ENCODE assay signal across 28 cellular contexts in the genomic region with DNA sequence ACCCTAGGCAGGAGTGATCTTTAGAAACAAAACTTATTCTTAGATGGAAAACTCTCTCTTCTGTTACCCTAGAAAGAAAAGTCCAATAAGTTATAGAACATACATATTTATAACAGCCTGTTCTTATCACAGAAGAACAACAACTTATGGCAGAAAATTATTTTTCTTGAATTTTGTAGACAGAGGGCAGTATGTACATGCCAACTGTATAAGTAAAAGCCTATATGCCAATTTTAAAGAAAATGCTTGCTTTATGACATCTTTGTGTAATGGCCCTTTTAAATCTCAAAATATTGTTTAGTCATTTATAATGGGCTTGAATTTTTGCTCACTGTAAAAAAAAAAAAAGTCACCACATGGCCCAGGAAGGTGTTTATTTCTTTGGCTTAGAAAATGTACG. TPM values are rescaled to one million over a fixed set of nuclear protein-coding genes. Genes with fewer than 3 reads are reported as not detected.
DNase-seq lines count a peak whose midpoint lies in the region; ATAC-seq and TF ChIP-seq lines count a peak whose summit lies in the region.
"Had no signal": no experiment of that assay in that cellular context is flagged by ENCODE, and none has a peak within 500 bp of the region (broad histone marks: within the 10 kb centered on the region; RNA-seq: fewer than 3 reads in every experiment).

No MANE protein-coding gene starts in this region.

- H2AFZ ChIP-seq in Loucy (ENCODE audit: low read length): no peak overlapping the region
- no peak overlapping the region for H2AFZ ChIP-seq in PC-9

- POLR2A ChIA-PET in PC-9 (lab: Charles Lee; ENCODE audit: unreplicated experiment): no interaction called here
- POLR2A ChIA-PET in naive thymus-derived CD8-positive, alpha-beta T cell (lab: Charles Lee): no interaction called here

- intact Hi-C loops in PC-9 (cut with micrococcal nuclease; ENCODE audit: unreplicated experiment) (no loop called here), left lung (cut with DNase I) (no loop called here)

- H3K79me2 ChIP-seq in Loucy (ENCODE audit: insufficient read depth, low read length) (no peaks in the 10 kb centered on the region), PC-9 (ENCODE audit: low read depth) (no peaks in the 10 kb centered on the region)

- no peaks in the 10 kb centered on the region for H3K36me3 Mint-ChIP-seq in naive thymus-derived CD8-positive, alpha-beta T cell

- H4K20me1 ChIP-seq in Loucy (ENCODE audit: insufficient read depth, low read length, poor library complexity, severe bottlenecking) (no peaks in the 10 kb centered on the region), PC-9 (ENCODE audit: insufficient read depth) (no peaks in the 10 kb centered on the region)

- H3K27ac ChIP-seq in PC-9 (no peak overlapping the region), left lung (no peak overlapping the region)
- H3K27ac ChIP-seq: breast epithelium, colonic mucosa, lower lobe of right lung, pancreas, uterus, WERI-Rb-1 had no signal

- CTCF ChIA-PET in PC-9 (lab: Charles Lee): interaction anchor here (0.6 kb wide), 1 partner anchor 728 kb away, joined by 3 read pairs; no protein-coding TSS in a partner anchor

- H3K36me3 ChIP-seq in Loucy (ENCODE audit: insufficient read depth, low read length): no peaks in the 10 kb centered on the region
- no peaks in the 10 kb centered on the region for H3K36me3 ChIP-seq in PC-9 (ENCODE audit: low read depth)
- H3K36me3 ChIP-seq in left lung: no peaks in the 10 kb centered on the region
- H3K36me3 ChIP-seq: BE2C, breast epithelium, colonic mucosa, lower lobe of right lung, pancreas, uterus, WERI-Rb-1 had no signal

- H3K9me3 Mint-ChIP-seq in naive thymus-derived CD8-positive, alpha-beta T cell: peaks cover 0 to 10% (median 0%) of the 10 kb centered on the region in 9 donors
- H3K9me3 Mint-ChIP-seq: nephron progenitor cell; T-helper 2 cell treated with Interferon-gamma antibody and Interleukin-4, amounts not matched to agents 5 μg/mL and 100 μg/mL, for 36 hours had no signal

- peak overlapping the region in 6 of 10 donors; percentile 22 to 85 (median 42) for H3K27ac Mint-ChIP-seq in naive thymus-derived CD8-positive, alpha-beta T cell
- H3K27ac Mint-ChIP-seq: H9; nephron progenitor cell; stimulated activated naive CD8-positive, alpha-beta T cell treated with anti-CD3 and anti-CD28 coated beads, Interleukin-15, Interleukin-2, amounts not matched to agents 100 ng/mL and 50 ng/mL, for 24 hours; T-helper 2 cell treated with Interferon-gamma antibody and Interleukin-4, amounts not matched to agents 5 μg/mL and 100 μg/mL, for 36 hours had no signal

- TF ChIP-seq CTCF in Loucy (conservative IDR thresholded peaks at IDR 0.05; ENCODE audit: low read length) (peak; percentile 73), PC-9 (conservative IDR thresholded peaks at IDR 0.05) (peak; percentile 34; the same call in 1 of the 2 replicates), left lung (IDR thresholded peaks at IDR 0.05) (no peak)

- H3K4me1 ChIP-seq in Loucy (ENCODE audit: insufficient read depth, low read length, poor library complexity, severe bottlenecking): no peaks in the 10 kb centered on the region
- no peaks in the 10 kb centered on the region for H3K4me1 ChIP-seq in PC-9 (replicated peaks; ENCODE audit: insufficient read depth)
- no peaks in the 10 kb centered on the region for H3K4me1 ChIP-seq in left lung
- H3K4me1 ChIP-seq: BE2C, breast epithelium, colonic mucosa, lower lobe of right lung, pancreas, uterus had no signal

- H3K9me3 ChIP-seq in Loucy (ENCODE audit: insufficient read depth, low read depth, low read length) (no peaks in the 10 kb centered on the region), PC-9 (ENCODE audit: insufficient read depth, low read depth) (no peaks in the 10 kb centered on the region), left lung (no peaks in the 10 kb centered on the region)
- H3K9me3 ChIP-seq: BE2C, breast epithelium, colonic mucosa, lower lobe of right lung, mucosa of descending colon, pancreas, uterus had no signal

- BruUV-seq in PC-9 (replicated peaks; lab: Mats Ljungman, UMichigan): no TSS peak

- H3K4me3 Mint-ChIP-seq in naive thymus-derived CD8-positive, alpha-beta T cell: peak overlapping the region in 1 of 10 donors; percentile 24
- H3K4me3 Mint-ChIP-seq: H9; nephron progenitor cell; stimulated activated naive CD8-positive, alpha-beta T cell treated with anti-CD3 and anti-CD28 coated beads, Interleukin-15, Interleukin-2, amounts not matched to agents 100 ng/mL and 50 ng/mL, for 24 hours; T-helper 2 cell treated with Interferon-gamma antibody and Interleukin-4, amounts not matched to agents 5 μg/mL and 100 μg/mL, for 36 hours had no signal

- H3K9ac ChIP-seq in Loucy (ENCODE audit: low read depth, low read length, poor library complexity, severe bottlenecking): no peak overlapping the region

- H3K4me2 ChIP-seq in Loucy (ENCODE audit: low read depth, low read length, poor library complexity, severe bottlenecking): no peak overlapping the region
- H3K4me2 ChIP-seq in PC-9: no peak overlapping the region

- H3K27me3 Mint-ChIP-seq in naive thymus-derived CD8-positive, alpha-beta T cell: no peaks in the 10 kb centered on the region
- H3K27me3 Mint-ChIP-seq: stimulated activated naive CD8-positive, alpha-beta T cell treated with anti-CD3 and anti-CD28 coated beads, Interleukin-15, Interleukin-2, amounts not matched to agents 100 ng/mL and 50 ng/mL, for 24 hours had no signal

- ATAC-seq in naive thymus-derived CD8-positive, alpha-beta T cell: no peak
- ATAC-seq in GM21390 (IDR thresholded peaks at IDR 0.05; ENCODE audit: unreplicated experiment) (no peak), left lung (no peak)
- ATAC-seq: K562, lower lobe of right lung, mucosa of descending colon, pancreas had no signal

- H3K27me3 ChIP-seq in Loucy (ENCODE audit: insufficient read depth, low read length, poor library complexity, severe bottlenecking) (no peaks in the 10 kb centered on the region), PC-9 (ENCODE audit: insufficient read depth, low read depth) (no peaks in the 10 kb centered on the region), left lung (no peaks in the 10 kb centered on the region)
- H3K27me3 ChIP-seq: BE2C, breast epithelium, colonic mucosa, pancreas, uterus had no signal

- H3F3A ChIP-seq in Loucy (ENCODE audit: low read depth) (no peaks in the 10 kb centered on the region), PC-9 (ENCODE audit: insufficient read depth, low read depth) (no peaks in the 10 kb centered on the region)

- peaks cover 15 to 40% (median 38%) of the 10 kb centered on the region in 4 donors for H3K4me1 Mint-ChIP-seq in naive thymus-derived CD8-positive, alpha-beta T cell
- H3K4me1 Mint-ChIP-seq: nephron progenitor cell had no signal

- peak; percentile 1 for DNase-seq in NCI-H345 (lab: John Stamatoyannopoulos, UW)
- no peak for DNase-seq in NCI-H345 treated with DMSO at 0.1 percent for 48 hours (lab: John Stamatoyannopoulos, UW; ENCODE audit: unreplicated experiment)
- no peak for DNase-seq in PC-9
- DNase-seq in naive thymus-derived CD8-positive, alpha-beta T cell: no peak
- no peak for DNase-seq in DMS 273 treated with DMSO at 0.1 percent for 48 hours (lab: John Stamatoyannopoulos, UW)
- no peak for DNase-seq in left lung
- DNase-seq: activated T-cell treated with anti-CD3 and anti-CD28 coated beads, Interleukin-2, amount 50 U/mL, for 48 hours; amygdala; BE2C; colonic mucosa; DMS79; effector CD8-positive, alpha-beta T cell; H9; lower lobe of right lung; mucosa of descending colon; NCI-H526; nephron progenitor cell; pancreas; Right ventricle myocardium superior; small intestine; uterus; WERI-Rb-1 had no signal

- H3K4me3 ChIP-seq in Loucy (ENCODE audit: low read length, poor library complexity, severe bottlenecking): no peak overlapping the region
- no peak overlapping the region for H3K4me3 ChIP-seq in PC-9
- H3K4me3 ChIP-seq in left lung: no peak overlapping the region
- H3K4me3 ChIP-seq: breast epithelium, colonic mucosa, K562, lower lobe of right lung, mucosa of descending colon, pancreas, uterus had no signal

- H3K9me2 ChIP-seq in Loucy (replicated peaks; ENCODE audit: low read depth, low read length): no peaks in the 10 kb centered on the region
- H3K9me2 ChIP-seq in PC-9 (ENCODE audit: insufficient read depth): no peaks in the 10 kb centered on the region

RNA-seq across cellular contexts. Expression of a gene that starts 38.2 kb away (rescaled TPM):
- total RNA-seq in PC-9 (2021) (16.0 and 27.1 TPM in 2 replicates), left lung (1 to 10 TPM; 1.9 to 2.5 TPM)
- 1 to 10 TPM; 1.1 to 1.6 TPM for total RNA-seq in naive thymus-derived CD8-positive, alpha-beta T cell
- polyA plus RNA-seq in naive thymus-derived CD8-positive, alpha-beta T cell: 1 to 10 TPM in 1 of 3 donors, under 1 TPM in 2; 0.25 to 4.2 (median 0.95) TPM

Comparison
In these comparisons a context has a peak if more than half of its experiments do, and no peak if none do; other contexts are left out.
1. CTCF ChIP-seq: peak in Loucy (single experiment) and PC-9 (single experiment); none in left lung (0 of 2).